10 cellular contexts compared by ENCODE assay signal in genomic region chr1:228088586-228089498, GRCh38. TPM values are rescaled to one million over a fixed set of nuclear protein-coding genes. Genes with fewer than 3 reads are reported as not detected.
A peak's percentile ranks its signal among the peaks of the same experiment; 100 is the strongest.
DNase-seq lines count a peak whose midpoint lies in the region; ATAC-seq and TF ChIP-seq lines count a peak whose summit lies in the region.
"Had no signal": no experiment of that assay in that cellular context is flagged by ENCODE, and none has a peak within 500 bp of the region (broad histone marks: within the 10 kb centered on the region; RNA-seq: fewer than 3 reads in every experiment).

No MANE protein-coding gene starts in this region.

- 55% methylated on average over 17 of the region's 21 CpGs for WGBS in suprapubic skin

- H3K4me1 Mint-ChIP-seq in activated T-cell treated with anti-CD3 and anti-CD28 coated beads, Interleukin-2, amount 50 U/mL, for 24 hours (ENCODE audit: low read depth), result peaks cover 87% of the 10 kb centered on the region
- peaks cover 53% of the 10 kb centered on the region for H3K4me1 Mint-ChIP-seq in activated T-helper 17 cell treated with anti-CD3 and anti-CD28 coated beads, Interleukin-2, amount 50 U/mL, for 72 hours

- TF ChIP-seq CTCF in suprapubic skin (IDR thresholded peaks at IDR 0.05), result no peak
- TF ChIP-seq CTCF in BE2C (IDR thresholded peaks at IDR 0.05; ENCODE audit: low read depth, low read length), result no peak

- peak overlapping the region; percentile 63 for H3K4me3 Mint-ChIP-seq in activated T-cell treated with anti-CD3 and anti-CD28 coated beads, Interleukin-2, amount 50 U/mL, for 24 hours
- peak overlapping the region; percentile 90 for H3K4me3 Mint-ChIP-seq in activated T-helper 17 cell treated with anti-CD3 and anti-CD28 coated beads, Interleukin-2, amount 50 U/mL, for 72 hours

- no peak for TF ChIP-seq POLR2A in suprapubic skin (IDR thresholded peaks at IDR 0.05)

- peak; percentile 29 for DNase-seq in activated T-cell treated with anti-CD3 and anti-CD28 coated beads, Interleukin-2, amount 50 U/mL, for 24 hours
- DNase-seq in activated T-cell treated with anti-CD3 and anti-CD28 coated beads for 4 hours (no peak), left ventricle myocardium superior (peak; percentile 21), suprapubic skin (ENCODE audit: low spot score in 2 of 2) (peak in 1 of 2 donors; percentile 67), DMS 273 (lab: John Stamatoyannopoulos, UW; ENCODE audit: unreplicated experiment) (no peak), NCI-H226 (no peak), BE2C (no peak)
- DNase-seq: stimulated activated CD4-positive, alpha-beta T cell treated with anti-CD3 and anti-CD28 coated beads, Interleukin-2, amount 100 ng/mL, for 24 hours had no signal

- H3K36me3 ChIP-seq in suprapubic skin (peaks cover 3% of the 10 kb centered on the region), BE2C (peaks cover 70% of the 10 kb centered on the region)

- TF ChIP-seq EP300 in suprapubic skin (IDR thresholded peaks at IDR 0.05), result no peak

- H3K9me3 ChIP-seq in suprapubic skin (no peaks in the 10 kb centered on the region), BE2C (0 out of 2 replicates have a peak, but pooled peaks cover 4% of the 10 kb centered on the region)

- peak overlapping the region; percentile 58 for H3K27ac ChIP-seq in suprapubic skin
- H3K27ac ChIP-seq: VCaP had no signal

- no peak for ATAC-seq in activated T-helper 17 cell treated with anti-CD3 and anti-CD28 coated beads, Interleukin-2, amount 50 U/mL, for 72 hours (replicated peaks)
- ATAC-seq in left ventricle myocardium superior, result no peak

- H3K27me3 Mint-ChIP-seq in activated T-cell treated with anti-CD3 and anti-CD28 coated beads, Interleukin-2, amount 50 U/mL, for 24 hours, result no peaks in the 10 kb centered on the region
- no peaks in the 10 kb centered on the region for H3K27me3 Mint-ChIP-seq in activated T-helper 17 cell treated with anti-CD3 and anti-CD28 coated beads, Interleukin-2, amount 50 U/mL, for 72 hours

- H3K27me3 ChIP-seq in suprapubic skin, result no peaks in the 10 kb centered on the region
- H3K27me3 ChIP-seq in BE2C, result no peaks in the 10 kb centered on the region

- H3K27ac Mint-ChIP-seq in activated T-cell treated with anti-CD3 and anti-CD28 coated beads, Interleukin-2, amount 50 U/mL, for 24 hours, result peak overlapping the region; percentile 89
- H3K27ac Mint-ChIP-seq in activated T-helper 17 cell treated with anti-CD3 and anti-CD28 coated beads, Interleukin-2, amount 50 U/mL, for 72 hours, result peak overlapping the region; percentile 96

- peak overlapping the region; percentile 15 for H3K4me3 ChIP-seq in suprapubic skin
- H3K4me3 ChIP-seq in BE2C (ENCODE audit: low read depth, low read length), result no peak overlapping the region

- H3K36me3 Mint-ChIP-seq in activated T-cell treated with anti-CD3 and anti-CD28 coated beads, Interleukin-2, amount 50 U/mL, for 24 hours (ENCODE audit: low read depth), result peaks cover 97% of the 10 kb centered on the region
- H3K36me3 Mint-ChIP-seq in activated T-helper 17 cell treated with anti-CD3 and anti-CD28 coated beads, Interleukin-2, amount 50 U/mL, for 72 hours (ENCODE audit: low read depth), result peaks cover 100% of the 10 kb centered on the region

- H3K9me3 Mint-ChIP-seq in activated T-cell treated with anti-CD3 and anti-CD28 coated beads, Interleukin-2, amount 50 U/mL, for 24 hours, result no peaks in the 10 kb centered on the region
- H3K9me3 Mint-ChIP-seq in activated T-helper 17 cell treated with anti-CD3 and anti-CD28 coated beads, Interleukin-2, amount 50 U/mL, for 72 hours, result no peaks in the 10 kb centered on the region

- intact Hi-C loops in left ventricle myocardium superior (cut with micrococcal nuclease), result no loop called here

- peaks cover 95% of the 10 kb centered on the region for H3K4me1 ChIP-seq in suprapubic skin
- peaks cover 6% of the 10 kb centered on the region for H3K4me1 ChIP-seq in BE2C

RNA-seq across cellular contexts. Expression of gene ARF1, which starts 6.3 kb away (rescaled TPM):
- 100 to 1,000 TPM; 288 to 364 TPM for total RNA-seq in activated T-helper 17 cell treated with anti-CD3 and anti-CD28 coated beads, Interleukin-2, amount 50 U/mL, for 72 hours
- 285 TPM for total RNA-seq in left ventricle myocardium superior
- total RNA-seq in suprapubic skin, result 100 to 1,000 TPM; 284 to 385 (median 362) TPM
- 1,294 TPM for polyA plus RNA-seq in BE2C (2012; ENCODE audit: insufficient read depth, insufficient read length, low read depth)

RNA-seq across cellular contexts. Expression of gene C1orf35, which starts 14.3 kb away (rescaled TPM):
- total RNA-seq in activated T-helper 17 cell treated with anti-CD3 and anti-CD28 coated beads, Interleukin-2, amount 50 U/mL, for 72 hours, result 10 to 100 TPM; 18.3 TPM
- total RNA-seq in left ventricle myocardium superior, result 10.5 TPM
- 10 to 100 TPM; 10.6 to 32.3 (median 17.1) TPM for total RNA-seq in suprapubic skin
- polyA plus RNA-seq in BE2C (2012; ENCODE audit: insufficient read depth, insufficient read length, low read depth), result 59.4 TPM

RNA-seq across cellular contexts. Expression of gene MRPL55, which starts 20.3 kb away (rescaled TPM):
- 10 to 100 TPM; 42.3 to 48.6 TPM for total RNA-seq in activated T-helper 17 cell treated with anti-CD3 and anti-CD28 coated beads, Interleukin-2, amount 50 U/mL, for 72 hours
- total RNA-seq in left ventricle myocardium superior (58.6 TPM), suprapubic skin (100 to 1,000 TPM in 3 of 4 donors, 10 to 100 TPM in 1; 99.3 to 161 (median 119) TPM)
- 502 TPM for polyA plus RNA-seq in BE2C (2012; ENCODE audit: insufficient read depth, insufficient read length, low read depth)

RNA-seq across cellular contexts. Expression of gene GUK1, which starts 51.2 kb away (rescaled TPM):
- 100 to 1,000 TPM; 284 to 285 TPM for total RNA-seq in activated T-helper 17 cell treated with anti-CD3 and anti-CD28 coated beads, Interleukin-2, amount 50 U/mL, for 72 hours
- total RNA-seq in left ventricle myocardium superior (175 TPM), suprapubic skin (100 to 1,000 TPM; 384 to 510 (median 421) TPM)
- polyA plus RNA-seq in BE2C (2012; ENCODE audit: insufficient read depth, insufficient read length, low read depth), result 1,564 TPM

Comparison
In these comparisons a context has a peak if more than half of its experiments do, and no peak if none do; other contexts are left out.
1. DNase-seq: peak in activated T-cell treated with anti-CD3 and anti-CD28 coated beads, Interleukin-2, amount 50 U/mL, for 24 hours (single experiment) and left ventricle myocardium superior (single experiment); none in activated T-cell treated with anti-CD3 and anti-CD28 coated beads for 4 hours (single experiment), DMS 273 (single experiment), NCI-H226 (single experiment) and BE2C (single experiment).